In the genomic region with DNA sequence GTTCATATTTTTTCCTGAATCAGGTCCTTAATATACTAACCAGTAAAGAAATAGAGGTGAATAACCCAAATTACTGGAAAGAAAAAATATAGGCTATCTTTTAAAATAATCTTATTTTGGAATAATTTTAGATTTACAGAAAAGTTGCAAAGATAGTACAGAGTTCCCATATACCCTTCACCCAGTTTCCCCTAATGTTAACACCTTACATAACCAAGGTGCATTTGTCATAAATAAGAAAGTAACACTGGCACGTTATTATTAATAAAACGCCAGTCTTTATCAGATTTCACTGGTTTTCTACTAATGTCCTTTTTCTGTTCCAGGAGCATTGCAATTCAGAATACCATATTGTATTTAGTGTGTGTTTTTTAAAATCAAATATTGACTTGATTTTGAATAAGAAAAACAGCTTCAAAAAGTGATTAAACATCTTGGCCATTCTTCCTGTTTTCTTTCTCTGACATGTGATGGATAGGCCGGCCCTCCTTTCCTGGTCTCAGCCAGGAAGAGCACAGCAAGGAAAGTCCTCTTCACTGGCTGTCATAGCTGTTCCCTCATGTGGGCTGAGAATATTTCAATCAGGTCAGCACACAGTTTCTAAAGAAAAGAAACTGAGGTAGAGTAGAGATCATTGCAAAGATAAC, we compare ENCODE assay signal across 1 cellular context.
TF ChIP-seq lines count a peak whose summit lies in the region.

No MANE protein-coding gene starts in this region.

TF ChIP-seq in GM23338, 12 proteins besides CTCF, POLR2A, EP300 and RAD21 (continued from another document):
- TF ChIP-seq, protein P1, sequence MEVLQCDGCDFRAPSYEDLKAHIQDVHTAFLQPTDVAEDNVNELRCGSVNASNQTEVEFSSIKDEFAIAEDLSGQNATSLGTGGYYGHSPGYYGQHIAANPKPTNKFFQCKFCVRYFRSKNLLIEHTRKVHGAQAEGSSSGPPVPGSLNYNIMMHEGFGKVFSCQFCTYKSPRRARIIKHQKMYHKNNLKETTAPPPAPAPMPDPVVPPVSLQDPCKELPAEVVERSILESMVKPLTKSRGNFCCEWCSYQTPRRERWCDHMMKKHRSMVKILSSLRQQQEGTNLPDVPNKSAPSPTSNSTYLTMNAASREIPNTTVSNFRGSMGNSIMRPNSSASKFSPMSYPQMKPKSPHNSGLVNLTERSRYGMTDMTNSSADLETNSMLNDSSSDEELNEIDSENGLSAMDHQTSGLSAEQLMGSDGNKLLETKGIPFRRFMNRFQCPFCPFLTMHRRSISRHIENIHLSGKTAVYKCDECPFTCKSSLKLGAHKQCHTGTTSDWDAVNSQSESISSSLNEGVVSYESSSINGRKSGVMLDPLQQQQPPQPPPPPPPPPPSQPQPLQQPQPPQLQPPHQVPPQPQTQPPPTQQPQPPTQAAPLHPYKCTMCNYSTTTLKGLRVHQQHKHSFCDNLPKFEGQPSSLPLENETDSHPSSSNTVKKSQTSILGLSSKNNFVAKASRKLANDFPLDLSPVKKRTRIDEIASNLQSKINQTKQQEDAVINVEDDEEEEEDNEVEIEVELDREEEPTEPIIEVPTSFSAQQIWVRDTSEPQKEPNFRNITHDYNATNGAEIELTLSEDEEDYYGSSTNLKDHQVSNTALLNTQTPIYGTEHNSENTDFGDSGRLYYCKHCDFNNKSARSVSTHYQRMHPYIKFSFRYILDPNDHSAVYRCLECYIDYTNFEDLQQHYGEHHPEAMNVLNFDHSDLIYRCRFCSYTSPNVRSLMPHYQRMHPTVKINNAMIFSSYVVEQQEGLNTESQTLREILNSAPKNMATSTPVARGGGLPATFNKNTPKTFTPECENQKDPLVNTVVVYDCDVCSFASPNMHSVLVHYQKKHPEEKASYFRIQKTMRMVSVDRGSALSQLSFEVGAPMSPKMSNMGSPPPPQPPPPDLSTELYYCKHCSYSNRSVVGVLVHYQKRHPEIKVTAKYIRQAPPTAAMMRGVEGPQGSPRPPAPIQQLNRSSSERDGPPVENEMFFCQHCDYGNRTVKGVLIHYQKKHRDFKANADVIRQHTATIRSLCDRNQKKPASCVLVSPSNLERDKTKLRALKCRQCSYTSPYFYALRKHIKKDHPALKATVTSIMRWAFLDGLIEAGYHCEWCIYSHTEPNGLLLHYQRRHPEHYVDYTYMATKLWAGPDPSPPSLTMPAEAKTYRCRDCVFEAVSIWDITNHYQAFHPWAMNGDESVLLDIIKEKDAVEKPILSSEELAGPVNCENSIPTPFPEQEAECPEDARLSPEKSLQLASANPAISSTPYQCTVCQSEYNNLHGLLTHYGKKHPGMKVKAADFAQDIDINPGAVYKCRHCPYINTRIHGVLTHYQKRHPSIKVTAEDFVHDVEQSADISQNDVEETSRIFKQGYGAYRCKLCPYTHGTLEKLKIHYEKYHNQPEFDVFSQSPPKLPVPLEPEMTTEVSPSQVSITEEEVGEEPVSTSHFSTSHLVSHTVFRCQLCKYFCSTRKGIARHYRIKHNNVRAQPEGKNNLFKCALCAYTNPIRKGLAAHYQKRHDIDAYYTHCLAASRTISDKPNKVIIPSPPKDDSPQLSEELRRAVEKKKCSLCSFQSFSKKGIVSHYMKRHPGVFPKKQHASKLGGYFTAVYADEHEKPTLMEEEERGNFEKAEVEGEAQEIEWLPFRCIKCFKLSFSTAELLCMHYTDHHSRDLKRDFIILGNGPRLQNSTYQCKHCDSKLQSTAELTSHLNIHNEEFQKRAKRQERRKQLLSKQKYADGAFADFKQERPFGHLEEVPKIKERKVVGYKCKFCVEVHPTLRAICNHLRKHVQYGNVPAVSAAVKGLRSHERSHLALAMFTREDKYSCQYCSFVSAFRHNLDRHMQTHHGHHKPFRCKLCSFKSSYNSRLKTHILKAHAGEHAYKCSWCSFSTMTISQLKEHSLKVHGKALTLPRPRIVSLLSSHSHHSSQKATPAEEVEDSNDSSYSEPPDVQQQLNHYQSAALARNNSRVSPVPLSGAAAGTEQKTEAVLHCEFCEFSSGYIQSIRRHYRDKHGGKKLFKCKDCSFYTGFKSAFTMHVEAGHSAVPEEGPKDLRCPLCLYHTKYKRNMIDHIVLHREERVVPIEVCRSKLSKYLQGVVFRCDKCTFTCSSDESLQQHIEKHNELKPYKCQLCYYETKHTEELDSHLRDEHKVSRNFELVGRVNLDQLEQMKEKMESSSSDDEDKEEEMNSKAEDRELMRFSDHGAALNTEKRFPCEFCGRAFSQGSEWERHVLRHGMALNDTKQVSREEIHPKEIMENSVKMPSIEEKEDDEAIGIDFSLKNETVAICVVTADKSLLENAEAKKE (CRISPR knock-in tag; IDR thresholded peaks at IDR 0.05), result no peak
- TF ChIP-seq EZH2 (IDR thresholded peaks at IDR 0.05; ENCODE audit: low read depth, unreplicated experiment), result no peak
- no peak for TF ChIP-seq POLR2AphosphoS5 (IDR thresholded peaks at IDR 0.05; ENCODE audit: low read depth)
